ENCODE assay signal across 21 cellular contexts in genomic region chr6:149425224-149425623, GRCh38. TPM values are rescaled to one million over a fixed set of nuclear protein-coding genes. Genes with fewer than 3 reads are reported as not detected.
"Had no signal": no experiment of that assay in that cellular context is flagged by ENCODE, and none has a peak within 500 bp of the region (broad histone marks: within the 10 kb centered on the region; RNA-seq: fewer than 3 reads in every experiment).

No MANE protein-coding gene starts in this region.

- H2AFZ ChIP-seq: hepatocyte, parathyroid adenoma had no signal

- H3K36me3 ChIP-seq: gastrocnemius medialis, heart left ventricle, lower lobe of right lung, right lobe of liver, thoracic aorta, tibial nerve had no signal

- ATAC-seq: effector memory CD8-positive, alpha-beta T cell; gastrocnemius medialis; heart left ventricle; left ventricle myocardium superior; lower lobe of right lung; natural killer cell; right lobe of liver; stimulated activated naive B cell treated with anti-CD40 and anti-IgM and Interleukin-4, amounts not matched to agents 10 μg/mL and 1 μg/mL and 100 μg/mL, for 72 hours had no signal

- H3K4me2 ChIP-seq: hepatocyte, smooth muscle cell had no signal

- H3K27ac ChIP-seq: coronary artery, gastrocnemius medialis, heart left ventricle, hepatocyte, lower lobe of right lung, parathyroid adenoma, right lobe of liver, thoracic aorta, tibial nerve had no signal

- H3K27ac Mint-ChIP-seq: natural killer cell; progenitor cell of endocrine pancreas; stimulated activated naive CD8-positive, alpha-beta T cell treated with anti-CD3 and anti-CD28 coated beads, Interleukin-15, Interleukin-2, amounts not matched to agents 100 ng/mL and 50 ng/mL, for 24 hours had no signal

- H3K4me3 Mint-ChIP-seq: effector memory CD8-positive, alpha-beta T cell; natural killer cell; stimulated activated naive B cell treated with anti-CD40 and anti-IgM and Interleukin-4, amounts not matched to agents 10 μg/mL and 1 μg/mL and 100 μg/mL, for 72 hours; stimulated activated naive CD8-positive, alpha-beta T cell treated with anti-CD3 and anti-CD28 coated beads, Interleukin-15, Interleukin-2, amounts not matched to agents 100 ng/mL and 50 ng/mL, for 24 hours had no signal

- H3K27me3 Mint-ChIP-seq: stimulated activated naive CD8-positive, alpha-beta T cell treated with anti-CD3 and anti-CD28 coated beads, Interleukin-15, Interleukin-2, amounts not matched to agents 100 ng/mL and 50 ng/mL, for 24 hours had no signal

- H3K27me3 ChIP-seq: gastrocnemius medialis, hepatocyte, right lobe of liver, tibial nerve had no signal

- H3K4me1 Mint-ChIP-seq: natural killer cell had no signal

- H3K9ac ChIP-seq: parathyroid adenoma had no signal

- H3K36me3 Mint-ChIP-seq: natural killer cell; stimulated activated naive B cell treated with anti-CD40 and anti-IgM and Interleukin-4, amounts not matched to agents 10 μg/mL and 1 μg/mL and 100 μg/mL, for 72 hours had no signal

- H3K79me2 ChIP-seq: hepatocyte, parathyroid adenoma had no signal

- H3K9me3 ChIP-seq: gastrocnemius medialis, heart left ventricle, lower lobe of right lung, right lobe of liver, thoracic aorta, tibial nerve had no signal

- DNase-seq: effector memory CD8-positive, alpha-beta T cell; foreskin fibroblast; gastrocnemius medialis; heart left ventricle; kidney glomerular epithelial cell; left ventricle myocardium superior; lower lobe of right lung; natural killer cell; right lobe of liver; stimulated activated CD4-positive, alpha-beta T cell treated with anti-CD3 and anti-CD28 coated beads, Interleukin-12 subunit alpha, Interleukin-12 subunit beta, amount 100 ng/mL, for 4 hours; stimulated activated CD4-positive, alpha-beta T cell treated with anti-CD3 and anti-CD28 coated beads, Interleukin-2, amount 100 ng/mL, for 24 hours; stimulated activated CD4-positive, alpha-beta T cell treated with anti-CD3 and anti-CD28 coated beads, Interleukin-4, amount 100 ng/mL, for 4 hours; stimulated activated naive B cell treated with anti-CD40 and anti-IgM and Interleukin-4, amounts not matched to agents 10 μg/mL and 1 μg/mL and 100 μg/mL, for 72 hours had no signal

- H3K4me3 ChIP-seq: coronary artery, gastrocnemius medialis, heart left ventricle, hepatocyte, lower lobe of right lung, right lobe of liver, smooth muscle cell, thoracic aorta, tibial nerve had no signal

- H3K9me3 Mint-ChIP-seq: effector memory CD8-positive, alpha-beta T cell; natural killer cell; stimulated activated naive B cell treated with anti-CD40 and anti-IgM and Interleukin-4, amounts not matched to agents 10 μg/mL and 1 μg/mL and 100 μg/mL, for 72 hours; stimulated activated naive CD8-positive, alpha-beta T cell treated with anti-CD3 and anti-CD28 coated beads, Interleukin-15, Interleukin-2, amounts not matched to agents 100 ng/mL and 50 ng/mL, for 24 hours had no signal

RNA-seq across cellular contexts. Expression of gene ZC3H12D, which starts 59.6 kb away (rescaled TPM):
- total RNA-seq: smooth muscle cell had no signal
